7 cellular contexts compared by ENCODE assay signal in genomic region chr14:24430682-24431568, GRCh38. TPM values are rescaled to one million over a fixed set of nuclear protein-coding genes. Genes with fewer than 3 reads are reported as not detected.
DNase-seq lines count a peak whose midpoint lies in the region; ATAC-seq and TF ChIP-seq lines count a peak whose summit lies in the region.

No MANE protein-coding gene starts in this region.

- TF ChIP-seq CTCF in fibroblast of lung (conservative IDR thresholded peaks at IDR 0.05 in 1 of 2, IDR thresholded peaks at IDR 0.05 in 1 of 2; ENCODE audit: low read depth in 1 of 2, low read length in 2 of 2) (no peak), osteoblast (IDR thresholded peaks at IDR 0.05; ENCODE audit: extremely low read depth, low read depth, low read length) (no peak)

- ATAC-seq in GM18870 (IDR thresholded peaks at IDR 0.05; ENCODE audit: unreplicated experiment) = peak; percentile 41
- ATAC-seq in GM21825 (IDR thresholded peaks at IDR 0.05; ENCODE audit: unreplicated experiment) = no peak

- H3K79me2 ChIP-seq in fibroblast of lung (ENCODE audit: control insufficient read depth, insufficient read depth, low read length) (peaks cover 17% of the 10 kb centered on the region), osteoblast (ENCODE audit: insufficient read depth, low read length) (peaks cover 33% of the 10 kb centered on the region)

- peaks cover 10% of the 10 kb centered on the region; the same call in 1 of the 2 replicates for H3K4me1 ChIP-seq in HUES64 (ENCODE audit: insufficient read depth, low read length)
- peaks cover 7% of the 10 kb centered on the region for H3K4me1 ChIP-seq in fibroblast of lung (ENCODE audit: control insufficient read depth, extremely low read depth, insufficient read depth, low read length)
- peaks cover 33% of the 10 kb centered on the region for H3K4me1 ChIP-seq in osteoblast (ENCODE audit: insufficient read depth, low read length)

- H3K9me3 ChIP-seq in HUES64 (ENCODE audit: insufficient read depth, low read depth, low read length) (no peaks in the 10 kb centered on the region), fibroblast of lung (ENCODE audit: control insufficient read depth, insufficient read depth, low read depth, low read length) (no peaks in the 10 kb centered on the region), osteoblast (ENCODE audit: low read depth, low read length) (no peaks in the 10 kb centered on the region)

- H3K27me3 ChIP-seq in HUES64 (ENCODE audit: insufficient read depth, low read length) = peaks cover 11% of the 10 kb centered on the region
- no peaks in the 10 kb centered on the region for H3K27me3 ChIP-seq in fibroblast of lung (ENCODE audit: control insufficient read depth, insufficient read depth, low read length)
- H3K27me3 ChIP-seq in osteoblast (ENCODE audit: insufficient read depth, low read length) = no peaks in the 10 kb centered on the region

- 15% methylated on average over 16 of the region's 19 CpGs for WGBS in HUES64

- H3K36me3 ChIP-seq in HUES64 (ENCODE audit: insufficient read depth, low read length) (peaks cover 17% of the 10 kb centered on the region), fibroblast of lung (ENCODE audit: control insufficient read depth, insufficient read depth, low read length) (peaks cover 13% of the 10 kb centered on the region), osteoblast (ENCODE audit: insufficient read depth, low read length) (peaks cover 38% of the 10 kb centered on the region)

- H2AFZ ChIP-seq in fibroblast of lung (ENCODE audit: low read length) (no peak overlapping the region), osteoblast (ENCODE audit: low read length) (peak overlapping the region; percentile 54)

- H3K9ac ChIP-seq in HUES64 (ENCODE audit: low read depth, low read length) (peak overlapping the region; percentile 84; the same call in 1 of the 2 replicates), fibroblast of lung (ENCODE audit: insufficient read depth, low read length) (peak overlapping the region; percentile 89)

- peak overlapping the region; percentile 95 for H3K4me2 ChIP-seq in fibroblast of lung (ENCODE audit: extremely low read depth, insufficient read depth, low read length)
- H3K4me2 ChIP-seq in osteoblast (ENCODE audit: insufficient read depth, low read length) = peak overlapping the region; percentile 93

- H4K20me1 ChIP-seq in fibroblast of lung (ENCODE audit: control insufficient read depth, extremely low read depth, insufficient read depth, low read length) (no peaks in the 10 kb centered on the region), osteoblast (ENCODE audit: insufficient read depth, low read length) (peaks cover 21% of the 10 kb centered on the region)

- H3K27ac ChIP-seq in HUES64 (ENCODE audit: low read depth, low read length) = peak overlapping the region; percentile 86; the same call in 1 of the 2 replicates
- H3K27ac ChIP-seq in fibroblast of lung (ENCODE audit: insufficient read depth, low read length) = peak overlapping the region; percentile 97
- H3K27ac ChIP-seq in osteoblast (ENCODE audit: low read depth, low read length) = peak overlapping the region; percentile 95

- H3K4me3 ChIP-seq in HUES64 (ENCODE audit: low read length) = peak overlapping the region; percentile 78
- H3K4me3 ChIP-seq in fibroblast of lung (replicated peaks in 1 of 4; ENCODE audit: control extremely low read depth in 1 of 4, insufficient read depth in 1 of 4, low read depth in 3 of 4, low read length in 4 of 4) = peak overlapping the region; percentile 82 to 97 (median 92)
- peak overlapping the region; percentile 87 for H3K4me3 ChIP-seq in osteoblast (ENCODE audit: insufficient read depth, low read length)

- peak; percentile 69 for DNase-seq in activated T-cell treated with anti-CD3 and anti-CD28 coated beads for 24 hours (ENCODE audit: low read depth)
- DNase-seq in fibroblast of lung (ENCODE audit: low read depth in 2 of 2) = peak; percentile 28 to 61
- DNase-seq in osteoblast (ENCODE audit: insufficient read length, low spot score, missing footprints) = peak; percentile 96
- no peak for DNase-seq in NCI-H1436 (lab: John Stamatoyannopoulos, UW)

RNA-seq across cellular contexts. Expression of gene KHNYN, which starts 1.2 kb away (rescaled TPM):
- polyA plus RNA-seq in HUES64 (2013, experiment 1 of 2) = 11.2 TPM
- polyA plus RNA-seq in HUES64 (2013, experiment 2 of 2) = 15.0 TPM
- 55.2 and 61.1 TPM in 2 replicates for total RNA-seq in fibroblast of lung
- 12.2 and 14.6 TPM in 2 replicates for polyA plus RNA-seq in fibroblast of lung
- polyA plus RNA-seq in fibroblast of lung (2012) = 23.3 and 23.5 TPM in 2 replicates
- polyA minus RNA-seq in fibroblast of lung (ENCODE audit: low replicate concordance) = 27.4 and 33.6 TPM in 2 replicates
- total RNA-seq in osteoblast = 58.6 and 62.5 TPM in 2 replicates

RNA-seq across cellular contexts. Expression of gene CBLN3, which starts 1.5 kb away (rescaled TPM):
- polyA plus RNA-seq in HUES64 (2013, experiment 1 of 2) = 0.25 TPM
- polyA plus RNA-seq in HUES64 (2013, experiment 2 of 2) = 0.44 TPM
- total RNA-seq in fibroblast of lung (2.6 and 5.3 TPM in 2 replicates), osteoblast (3.5 and 4.0 TPM in 2 replicates)
- 2.6 and 2.7 TPM in 2 replicates for polyA plus RNA-seq in fibroblast of lung
- polyA plus RNA-seq in fibroblast of lung (2012) = 3.2 and 4.9 TPM in 2 replicates
- 1.6 and 11.8 TPM in 2 replicates for polyA minus RNA-seq in fibroblast of lung (ENCODE audit: low replicate concordance)

RNA-seq across cellular contexts. Expression of gene SDR39U1, which starts 11.7 kb away (rescaled TPM):
- 45.6 TPM for polyA plus RNA-seq in HUES64 (2013, experiment 1 of 2)
- 40.9 TPM for polyA plus RNA-seq in HUES64 (2013, experiment 2 of 2)
- total RNA-seq in fibroblast of lung (8.7 and 9.9 TPM in 2 replicates), osteoblast (11.6 and 13.0 TPM in 2 replicates)
- 24.7 and 31.9 TPM in 2 replicates for polyA plus RNA-seq in fibroblast of lung
- polyA plus RNA-seq in fibroblast of lung (2012) = 25.2 and 37.5 TPM in 2 replicates
- polyA minus RNA-seq in fibroblast of lung (ENCODE audit: low replicate concordance) = 7.0 and 17.0 TPM in 2 replicates

RNA-seq across cellular contexts. Expression of gene NYNRIN, which starts 32.1 kb away (rescaled TPM):
- 10.5 TPM for polyA plus RNA-seq in HUES64 (2013, experiment 1 of 2)
- polyA plus RNA-seq in HUES64 (2013, experiment 2 of 2) = 13.0 TPM
- total RNA-seq in fibroblast of lung (8.2 and 16.2 TPM in 2 replicates), osteoblast (7.2 and 9.1 TPM in 2 replicates)
- 7.2 and 7.7 TPM in 2 replicates for polyA plus RNA-seq in fibroblast of lung
- polyA plus RNA-seq in fibroblast of lung (2012) = 7.5 and 10.6 TPM in 2 replicates
- 33.7 and 51.2 TPM in 2 replicates for polyA minus RNA-seq in fibroblast of lung (ENCODE audit: low replicate concordance)
